1 cellular context compared by ENCODE assay signal in the genomic region with DNA sequence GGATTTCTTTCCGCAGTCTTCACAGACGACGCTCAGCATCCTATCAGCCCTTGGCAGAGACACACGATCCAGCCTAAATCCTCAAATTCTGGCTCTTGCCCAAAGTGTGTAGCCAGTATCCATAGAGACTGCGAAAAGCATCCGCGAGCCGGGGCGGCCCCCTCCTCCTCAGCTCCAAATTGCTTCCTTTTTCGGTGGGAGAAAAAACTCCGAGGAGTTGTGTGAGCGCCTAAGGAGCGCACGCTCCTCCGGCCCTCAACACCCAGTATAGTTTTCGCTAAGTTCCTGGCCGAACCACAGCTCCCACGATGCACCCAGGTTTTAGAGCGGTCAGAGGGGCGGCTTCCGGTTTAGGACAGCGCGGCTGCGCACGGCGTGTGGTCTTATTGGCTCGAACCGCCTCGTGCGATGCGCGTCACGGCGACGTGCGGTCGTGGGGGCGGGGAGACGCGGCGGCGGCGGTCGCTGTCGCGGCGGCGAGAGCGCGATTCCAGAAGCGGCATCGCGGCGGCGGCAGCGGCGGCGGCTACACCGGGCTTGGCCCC.
A peak's percentile ranks its signal among the peaks of the same experiment; 100 is the strongest.
TF ChIP-seq lines count a peak whose summit lies in the region.

A gene with protein sequence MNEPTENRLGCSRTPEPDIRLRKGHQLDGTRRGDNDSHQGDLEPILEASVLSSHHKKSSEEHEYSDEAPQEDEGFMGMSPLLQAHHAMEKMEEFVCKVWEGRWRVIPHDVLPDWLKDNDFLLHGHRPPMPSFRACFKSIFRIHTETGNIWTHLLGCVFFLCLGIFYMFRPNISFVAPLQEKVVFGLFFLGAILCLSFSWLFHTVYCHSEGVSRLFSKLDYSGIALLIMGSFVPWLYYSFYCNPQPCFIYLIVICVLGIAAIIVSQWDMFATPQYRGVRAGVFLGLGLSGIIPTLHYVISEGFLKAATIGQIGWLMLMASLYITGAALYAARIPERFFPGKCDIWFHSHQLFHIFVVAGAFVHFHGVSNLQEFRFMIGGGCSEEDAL (plus strand): TSS at position 493 of the 545 bp plus-strand sequence. CDS start 63,274 bp downstream, outside the sequence.

TF ChIP-seq in K562, 482 proteins besides CTCF, POLR2A, EP300 and RAD21 (continued from another document and continues in another):
- TF ChIP-seq, protein P1, sequence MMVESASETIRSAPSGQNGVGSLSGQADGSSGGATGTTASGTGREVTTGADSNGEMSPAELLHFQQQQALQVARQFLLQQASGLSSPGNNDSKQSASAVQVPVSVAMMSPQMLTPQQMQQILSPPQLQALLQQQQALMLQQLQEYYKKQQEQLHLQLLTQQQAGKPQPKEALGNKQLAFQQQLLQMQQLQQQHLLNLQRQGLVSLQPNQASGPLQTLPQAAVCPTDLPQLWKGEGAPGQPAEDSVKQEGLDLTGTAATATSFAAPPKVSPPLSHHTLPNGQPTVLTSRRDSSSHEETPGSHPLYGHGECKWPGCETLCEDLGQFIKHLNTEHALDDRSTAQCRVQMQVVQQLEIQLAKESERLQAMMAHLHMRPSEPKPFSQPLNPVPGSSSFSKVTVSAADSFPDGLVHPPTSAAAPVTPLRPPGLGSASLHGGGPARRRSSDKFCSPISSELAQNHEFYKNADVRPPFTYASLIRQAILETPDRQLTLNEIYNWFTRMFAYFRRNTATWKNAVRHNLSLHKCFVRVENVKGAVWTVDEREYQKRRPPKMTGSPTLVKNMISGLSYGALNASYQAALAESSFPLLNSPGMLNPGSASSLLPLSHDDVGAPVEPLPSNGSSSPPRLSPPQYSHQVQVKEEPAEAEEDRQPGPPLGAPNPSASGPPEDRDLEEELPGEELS (CRISPR knock-in tag; IDR thresholded peaks at IDR 0.05; ENCODE audit: borderline replicate concordance): no peak
- no peak for TF ChIP-seq IRF2 (CRISPR knock-in tag; IDR thresholded peaks at IDR 0.05)
- no peak for TF ChIP-seq RBM34 (IDR thresholded peaks at IDR 0.05; ENCODE audit: borderline replicate concordance, insufficient read depth, low read length)
- TF ChIP-seq, protein P2, sequence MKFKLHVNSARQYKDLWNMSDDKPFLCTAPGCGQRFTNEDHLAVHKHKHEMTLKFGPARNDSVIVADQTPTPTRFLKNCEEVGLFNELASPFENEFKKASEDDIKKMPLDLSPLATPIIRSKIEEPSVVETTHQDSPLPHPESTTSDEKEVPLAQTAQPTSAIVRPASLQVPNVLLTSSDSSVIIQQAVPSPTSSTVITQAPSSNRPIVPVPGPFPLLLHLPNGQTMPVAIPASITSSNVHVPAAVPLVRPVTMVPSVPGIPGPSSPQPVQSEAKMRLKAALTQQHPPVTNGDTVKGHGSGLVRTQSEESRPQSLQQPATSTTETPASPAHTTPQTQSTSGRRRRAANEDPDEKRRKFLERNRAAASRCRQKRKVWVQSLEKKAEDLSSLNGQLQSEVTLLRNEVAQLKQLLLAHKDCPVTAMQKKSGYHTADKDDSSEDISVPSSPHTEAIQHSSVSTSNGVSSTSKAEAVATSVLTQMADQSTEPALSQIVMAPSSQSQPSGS (CRISPR knock-in tag; IDR thresholded peaks at IDR 0.05): no peak
- TF ChIP-seq RBM14 (IDR thresholded peaks at IDR 0.05; ENCODE audit: borderline replicate concordance, insufficient read depth, low read depth, low read length): no peak
- TF ChIP-seq, protein P3, sequence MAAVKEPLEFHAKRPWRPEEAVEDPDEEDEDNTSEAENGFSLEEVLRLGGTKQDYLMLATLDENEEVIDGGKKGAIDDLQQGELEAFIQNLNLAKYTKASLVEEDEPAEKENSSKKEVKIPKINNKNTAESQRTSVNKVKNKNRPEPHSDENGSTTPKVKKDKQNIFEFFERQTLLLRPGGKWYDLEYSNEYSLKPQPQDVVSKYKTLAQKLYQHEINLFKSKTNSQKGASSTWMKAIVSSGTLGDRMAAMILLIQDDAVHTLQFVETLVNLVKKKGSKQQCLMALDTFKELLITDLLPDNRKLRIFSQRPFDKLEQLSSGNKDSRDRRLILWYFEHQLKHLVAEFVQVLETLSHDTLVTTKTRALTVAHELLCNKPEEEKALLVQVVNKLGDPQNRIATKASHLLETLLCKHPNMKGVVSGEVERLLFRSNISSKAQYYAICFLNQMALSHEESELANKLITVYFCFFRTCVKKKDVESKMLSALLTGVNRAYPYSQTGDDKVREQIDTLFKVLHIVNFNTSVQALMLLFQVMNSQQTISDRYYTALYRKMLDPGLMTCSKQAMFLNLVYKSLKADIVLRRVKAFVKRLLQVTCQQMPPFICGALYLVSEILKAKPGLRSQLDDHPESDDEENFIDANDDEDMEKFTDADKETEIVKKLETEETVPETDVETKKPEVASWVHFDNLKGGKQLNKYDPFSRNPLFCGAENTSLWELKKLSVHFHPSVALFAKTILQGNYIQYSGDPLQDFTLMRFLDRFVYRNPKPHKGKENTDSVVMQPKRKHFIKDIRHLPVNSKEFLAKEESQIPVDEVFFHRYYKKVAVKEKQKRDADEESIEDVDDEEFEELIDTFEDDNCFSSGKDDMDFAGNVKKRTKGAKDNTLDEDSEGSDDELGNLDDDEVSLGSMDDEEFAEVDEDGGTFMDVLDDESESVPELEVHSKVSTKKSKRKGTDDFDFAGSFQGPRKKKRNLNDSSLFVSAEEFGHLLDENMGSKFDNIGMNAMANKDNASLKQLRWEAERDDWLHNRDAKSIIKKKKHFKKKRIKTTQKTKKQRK (IDR thresholded peaks at IDR 0.05; ENCODE audit: borderline replicate concordance, low read depth, low read length): no peak
- TF ChIP-seq SIN3A (IDR thresholded peaks at IDR 0.05; ENCODE audit: borderline replicate concordance in 2 of 2, control insufficient read depth in 1 of 2, low read depth in 2 of 2, low read length in 2 of 2): peak in 1 of 2 experiments; percentile 40; a peak in 1 of 4 replicates
- no peak for TF ChIP-seq SRSF3 (IDR thresholded peaks at IDR 0.05; ENCODE audit: insufficient read depth, low read length)
- peak; percentile 80 for TF ChIP-seq TBP (optimal IDR thresholded peaks at IDR 0.05; ENCODE audit: low read depth, low read length)
- 0 out of 4 replicates have a peak, but pooled peaks of 1 of the 2 experiments have one; percentile 12 for TF ChIP-seq FOXK2 (conservative IDR thresholded peaks at IDR 0.05 in 1 of 2, IDR thresholded peaks at IDR 0.05 in 1 of 2; ENCODE audit: low read depth in 2 of 2)
- TF ChIP-seq ZNF253 (CRISPR knock-in tag; conservative IDR thresholded peaks at IDR 0.05): no peak
- TF ChIP-seq JUN (IDR thresholded peaks at IDR 0.05; ENCODE audit: borderline replicate concordance, low read depth, low read length): 0 out of 2 replicates have a peak, but pooled peaks have one; percentile 8
- TF ChIP-seq JUN (CRISPR knock-in tag; IDR thresholded peaks at IDR 0.05; ENCODE audit: borderline replicate concordance): no peak
- no peak for TF ChIP-seq TAL1 (IDR thresholded peaks at IDR 0.05)
- 0 out of 2 replicates have a peak, but pooled peaks have one; percentile 20 for TF ChIP-seq TEAD2 (tag; IDR thresholded peaks at IDR 0.05)
- no peak for TF ChIP-seq THRAP3 (IDR thresholded peaks at IDR 0.05; ENCODE audit: borderline replicate concordance)
- peak; percentile 96 for TF ChIP-seq NRF1 (conservative IDR thresholded peaks at IDR 0.05 in 1 of 2, IDR thresholded peaks at IDR 0.05 in 1 of 2)
- TF ChIP-seq, protein P4, sequence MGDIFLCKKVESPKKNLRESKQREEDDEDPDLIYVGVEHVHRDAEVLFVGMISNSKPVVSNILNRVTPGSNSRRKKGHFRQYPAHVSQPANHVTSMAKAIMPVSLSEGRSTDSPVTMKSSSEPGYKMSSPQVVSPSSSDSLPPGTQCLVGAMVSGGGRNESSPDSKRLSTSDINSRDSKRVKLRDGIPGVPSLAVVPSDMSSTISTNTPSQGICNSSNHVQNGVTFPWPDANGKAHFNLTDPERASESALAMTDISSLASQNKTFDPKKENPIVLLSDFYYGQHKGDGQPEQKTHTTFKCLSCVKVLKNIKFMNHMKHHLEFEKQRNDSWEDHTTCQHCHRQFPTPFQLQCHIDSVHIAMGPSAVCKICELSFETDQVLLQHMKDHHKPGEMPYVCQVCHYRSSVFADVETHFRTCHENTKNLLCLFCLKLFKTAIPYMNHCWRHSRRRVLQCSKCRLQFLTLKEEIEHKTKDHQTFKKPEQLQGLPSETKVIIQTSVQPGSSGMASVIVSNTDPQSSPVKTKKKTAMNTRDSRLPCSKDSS (IDR thresholded peaks at IDR 0.05; ENCODE audit: low read depth, partially characterized antibody): no peak
- no peak for TF ChIP-seq ZNF217 (CRISPR knock-in tag; IDR thresholded peaks at IDR 0.05)
- no peak for TF ChIP-seq ZNF175 (CRISPR knock-in tag; IDR thresholded peaks at IDR 0.05; ENCODE audit: low read depth)
- no peak for TF ChIP-seq CHD4 (IDR thresholded peaks at IDR 0.05; ENCODE audit: insufficient read depth, insufficient replicate concordance, low read depth, low read length, poor library complexity, severe bottlenecking)
- TF ChIP-seq FOXA3 (CRISPR knock-in tag; conservative IDR thresholded peaks at IDR 0.05 in 1 of 2, IDR thresholded peaks at IDR 0.05 in 1 of 2): no peak
- TF ChIP-seq RBM22 (IDR thresholded peaks at IDR 0.05; ENCODE audit: low read depth, low read length, poor library complexity, severe bottlenecking): no peak
- TF ChIP-seq CBX5 (IDR thresholded peaks at IDR 0.05; ENCODE audit: borderline replicate concordance, low read depth): no peak
- TF ChIP-seq, protein P5, sequence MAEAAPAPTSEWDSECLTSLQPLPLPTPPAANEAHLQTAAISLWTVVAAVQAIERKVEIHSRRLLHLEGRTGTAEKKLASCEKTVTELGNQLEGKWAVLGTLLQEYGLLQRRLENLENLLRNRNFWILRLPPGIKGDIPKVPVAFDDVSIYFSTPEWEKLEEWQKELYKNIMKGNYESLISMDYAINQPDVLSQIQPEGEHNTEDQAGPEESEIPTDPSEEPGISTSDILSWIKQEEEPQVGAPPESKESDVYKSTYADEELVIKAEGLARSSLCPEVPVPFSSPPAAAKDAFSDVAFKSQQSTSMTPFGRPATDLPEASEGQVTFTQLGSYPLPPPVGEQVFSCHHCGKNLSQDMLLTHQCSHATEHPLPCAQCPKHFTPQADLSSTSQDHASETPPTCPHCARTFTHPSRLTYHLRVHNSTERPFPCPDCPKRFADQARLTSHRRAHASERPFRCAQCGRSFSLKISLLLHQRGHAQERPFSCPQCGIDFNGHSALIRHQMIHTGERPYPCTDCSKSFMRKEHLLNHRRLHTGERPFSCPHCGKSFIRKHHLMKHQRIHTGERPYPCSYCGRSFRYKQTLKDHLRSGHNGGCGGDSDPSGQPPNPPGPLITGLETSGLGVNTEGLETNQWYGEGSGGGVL (CRISPR knock-in tag; IDR thresholded peaks at IDR 0.05): no peak
- TF ChIP-seq, protein P6, sequence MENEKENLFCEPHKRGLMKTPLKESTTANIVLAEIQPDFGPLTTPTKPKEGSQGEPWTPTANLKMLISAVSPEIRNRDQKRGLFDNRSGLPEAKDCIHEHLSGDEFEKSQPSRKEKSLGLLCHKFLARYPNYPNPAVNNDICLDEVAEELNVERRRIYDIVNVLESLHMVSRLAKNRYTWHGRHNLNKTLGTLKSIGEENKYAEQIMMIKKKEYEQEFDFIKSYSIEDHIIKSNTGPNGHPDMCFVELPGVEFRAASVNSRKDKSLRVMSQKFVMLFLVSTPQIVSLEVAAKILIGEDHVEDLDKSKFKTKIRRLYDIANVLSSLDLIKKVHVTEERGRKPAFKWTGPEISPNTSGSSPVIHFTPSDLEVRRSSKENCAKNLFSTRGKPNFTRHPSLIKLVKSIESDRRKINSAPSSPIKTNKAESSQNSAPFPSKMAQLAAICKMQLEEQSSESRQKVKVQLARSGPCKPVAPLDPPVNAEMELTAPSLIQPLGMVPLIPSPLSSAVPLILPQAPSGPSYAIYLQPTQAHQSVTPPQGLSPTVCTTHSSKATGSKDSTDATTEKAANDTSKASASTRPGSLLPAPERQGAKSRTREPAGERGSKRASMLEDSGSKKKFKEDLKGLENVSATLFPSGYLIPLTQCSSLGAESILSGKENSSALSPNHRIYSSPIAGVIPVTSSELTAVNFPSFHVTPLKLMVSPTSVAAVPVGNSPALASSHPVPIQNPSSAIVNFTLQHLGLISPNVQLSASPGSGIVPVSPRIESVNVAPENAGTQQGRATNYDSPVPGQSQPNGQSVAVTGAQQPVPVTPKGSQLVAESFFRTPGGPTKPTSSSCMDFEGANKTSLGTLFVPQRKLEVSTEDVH (IDR thresholded peaks at IDR 0.05; ENCODE audit: low read depth, partially characterized antibody): no peak
- no peak for TF ChIP-seq SNRNP70 (optimal IDR thresholded peaks at IDR 0.05; ENCODE audit: low read depth, low read length)
- TF ChIP-seq CTBP1 (IDR thresholded peaks at IDR 0.05; ENCODE audit: borderline replicate concordance): peak; percentile 82; the same call in 1 of the 2 replicates
- TF ChIP-seq, protein P7, sequence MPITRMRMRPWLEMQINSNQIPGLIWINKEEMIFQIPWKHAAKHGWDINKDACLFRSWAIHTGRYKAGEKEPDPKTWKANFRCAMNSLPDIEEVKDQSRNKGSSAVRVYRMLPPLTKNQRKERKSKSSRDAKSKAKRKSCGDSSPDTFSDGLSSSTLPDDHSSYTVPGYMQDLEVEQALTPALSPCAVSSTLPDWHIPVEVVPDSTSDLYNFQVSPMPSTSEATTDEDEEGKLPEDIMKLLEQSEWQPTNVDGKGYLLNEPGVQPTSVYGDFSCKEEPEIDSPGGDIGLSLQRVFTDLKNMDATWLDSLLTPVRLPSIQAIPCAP (CRISPR knock-in tag; IDR thresholded peaks at IDR 0.05; ENCODE audit: borderline replicate concordance): no peak
- no peak for TF ChIP-seq ZNF165 (CRISPR knock-in tag; IDR thresholded peaks at IDR 0.05; ENCODE audit: borderline replicate concordance)
